9 cellular contexts compared by ENCODE assay signal in the genomic region with DNA sequence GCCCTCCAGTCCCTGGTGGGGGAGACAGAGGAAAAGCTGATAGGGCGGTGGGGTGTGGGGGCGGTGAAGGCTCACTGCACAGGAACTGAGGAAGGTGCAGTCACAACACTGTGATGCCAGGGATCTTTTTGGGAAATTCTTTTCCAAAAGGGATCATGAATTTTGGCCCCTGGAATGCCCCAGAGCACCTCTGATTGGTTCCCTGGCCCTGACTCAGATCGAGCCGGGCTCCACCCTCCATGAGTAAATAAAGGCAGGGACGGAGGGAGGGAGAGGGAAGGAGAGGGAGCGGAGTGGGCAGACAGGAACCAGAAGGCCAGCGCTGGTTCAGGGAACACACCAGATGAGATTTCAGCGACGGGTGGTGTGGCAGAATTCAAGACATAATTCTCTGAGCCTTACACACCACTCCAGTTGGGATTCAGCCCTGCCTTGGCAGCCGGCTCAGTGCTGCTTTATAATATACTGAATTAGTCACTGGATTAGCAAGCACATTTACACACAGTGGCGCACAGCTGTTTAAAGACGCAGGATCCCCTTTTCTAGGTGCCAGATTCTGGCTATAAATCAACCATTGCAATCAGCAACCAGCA.
A peak's percentile ranks its signal among the peaks of the same experiment; 100 is the strongest.
DNase-seq lines count a peak whose midpoint lies in the region; ATAC-seq and TF ChIP-seq lines count a peak whose summit lies in the region.
"Had no signal": no experiment of that assay in that cellular context is flagged by ENCODE, and none has a peak within 500 bp of the region (broad histone marks: within the 10 kb centered on the region; RNA-seq: fewer than 3 reads in every experiment).

No MANE protein-coding gene starts in this region.

- WGBS in ovary, 3 donors: 12 to 16% (median 14%) methylated on average over 12 of the region's 12 CpGs

- peak overlapping the region; percentile 95 for H3K4me3 Mint-ChIP-seq in activated CD8-positive, alpha-beta T cell treated with anti-CD3 and anti-CD28 coated beads for 36 hours

- TF ChIP-seq CTCF in activated CD8-positive, alpha-beta T cell treated with anti-CD3 and anti-CD28 coated beads for 36 hours (IDR thresholded peaks at IDR 0.05): no peak
- no peak for TF ChIP-seq CTCF in ovary (IDR thresholded peaks at IDR 0.05)
- TF ChIP-seq CTCF in GM13977 (IDR thresholded peaks at IDR 0.05; ENCODE audit: extremely low read depth, insufficient read depth, missing control alignments): no peak

- ATAC-seq in activated CD8-positive, alpha-beta T cell treated with anti-CD3 and anti-CD28 coated beads for 36 hours: peak; percentile 32

- H3K36me3 Mint-ChIP-seq in activated CD8-positive, alpha-beta T cell treated with anti-CD3 and anti-CD28 coated beads for 36 hours (ENCODE audit: low read depth): peaks cover 94% of the 10 kb centered on the region

- TF ChIP-seq EP300 in ovary (IDR thresholded peaks at IDR 0.05): no peak

- no peaks in the 10 kb centered on the region for H3K27me3 ChIP-seq in ovary
- H3K27me3 ChIP-seq: neutrophil had no signal

- no peaks in the 10 kb centered on the region for H3K9me3 ChIP-seq in ovary
- H3K9me3 ChIP-seq: neutrophil had no signal

- H3K36me3 ChIP-seq in ovary: no peaks in the 10 kb centered on the region
- H3K36me3 ChIP-seq: neutrophil had no signal

- POLR2A ChIA-PET in activated CD8-positive, alpha-beta T cell treated with anti-CD3 and anti-CD28 coated beads for 36 hours (lab: Charles Lee): interaction anchor here (0.8 to 37.3 kb wide), 9 partner anchors 0 to 269 kb away, joined by 3 to 1082 read pairs (median 34); no protein-coding TSS in a partner anchor

- no peak for TF ChIP-seq POLR2A in ovary (IDR thresholded peaks at IDR 0.05)

- no peaks in the 10 kb centered on the region for H3K9me3 Mint-ChIP-seq in activated CD8-positive, alpha-beta T cell treated with anti-CD3 and anti-CD28 coated beads for 36 hours

- no peak overlapping the region for H3K27ac ChIP-seq in ovary
- H3K27ac ChIP-seq: neutrophil had no signal

- peak overlapping the region; percentile 11 for H3K4me3 ChIP-seq in ovary

- peak; percentile 69 for DNase-seq in COLO668 (lab: John Stamatoyannopoulos, UW; ENCODE audit: unreplicated experiment)
- peak; percentile 97 for DNase-seq in LHCN-M2 (ENCODE audit: low read depth)
- DNase-seq in activated CD8-positive, alpha-beta T cell treated with anti-CD3 and anti-CD28 coated beads for 36 hours: peak; percentile 77
- DNase-seq in fibroblast of the conjunctiva (ENCODE audit: low read depth): peak; percentile 94
- peak; percentile 68 to 78 (median 71) for DNase-seq in ovary
- DNase-seq in T-helper 9 cell: no peak
- DNase-seq in NCI-H526 treated with DMSO at 0.1 percent for 48 hours (lab: John Stamatoyannopoulos, UW): no peak
- DNase-seq in GM13977 (ENCODE audit: low spot score): no peak

- intact Hi-C loops in activated CD8-positive, alpha-beta T cell treated with anti-CD3 and anti-CD28 coated beads for 36 hours (cut with micrococcal nuclease): loop anchor here (5.0 to 10.0 kb wide), 2 partner anchors 35 to 212 kb away; no protein-coding TSS in a partner anchor
- intact Hi-C loops in ovary (cut with DNase I): no loop called here

- in situ Hi-C loops in GM13977 (cut with MboI; ENCODE audit: low pct_unique_long_range_greater_than_20kb, low sequenced_read_pairs, unreplicated experiment): no loop called here

- CTCF ChIA-PET in activated CD8-positive, alpha-beta T cell treated with anti-CD3 and anti-CD28 coated beads for 36 hours (lab: Charles Lee): interaction anchor here (2.6 to 26.3 kb wide), 3 partner anchors 12 to 120 kb away, joined by 8 to 400 read pairs (median 93); no protein-coding TSS in a partner anchor

- H3K4me1 ChIP-seq in ovary (ENCODE audit: insufficient read depth): peaks cover 26% of the 10 kb centered on the region

- H3K4me1 Mint-ChIP-seq in activated CD8-positive, alpha-beta T cell treated with anti-CD3 and anti-CD28 coated beads for 36 hours (ENCODE audit: low read depth): peaks cover 86% of the 10 kb centered on the region

- H3K27ac Mint-ChIP-seq in activated CD8-positive, alpha-beta T cell treated with anti-CD3 and anti-CD28 coated beads for 36 hours: peak overlapping the region; percentile 96

- H3K27me3 Mint-ChIP-seq in activated CD8-positive, alpha-beta T cell treated with anti-CD3 and anti-CD28 coated beads for 36 hours: no peaks in the 10 kb centered on the region

Comparison
In these comparisons a context has a peak if more than half of its experiments do, and no peak if none do; other contexts are left out.
1. DNase-seq: peak in COLO668 (single experiment), LHCN-M2 (single experiment), activated CD8-positive, alpha-beta T cell treated with anti-CD3 and anti-CD28 coated beads for 36 hours (single experiment), fibroblast of the conjunctiva (single experiment) and ovary (5 of 5); none in T-helper 9 cell (single experiment), NCI-H526 treated with DMSO at 0.1 percent for 48 hours (single experiment) and GM13977 (single experiment).